6 cellular contexts compared by ENCODE assay signal in the genomic region with DNA sequence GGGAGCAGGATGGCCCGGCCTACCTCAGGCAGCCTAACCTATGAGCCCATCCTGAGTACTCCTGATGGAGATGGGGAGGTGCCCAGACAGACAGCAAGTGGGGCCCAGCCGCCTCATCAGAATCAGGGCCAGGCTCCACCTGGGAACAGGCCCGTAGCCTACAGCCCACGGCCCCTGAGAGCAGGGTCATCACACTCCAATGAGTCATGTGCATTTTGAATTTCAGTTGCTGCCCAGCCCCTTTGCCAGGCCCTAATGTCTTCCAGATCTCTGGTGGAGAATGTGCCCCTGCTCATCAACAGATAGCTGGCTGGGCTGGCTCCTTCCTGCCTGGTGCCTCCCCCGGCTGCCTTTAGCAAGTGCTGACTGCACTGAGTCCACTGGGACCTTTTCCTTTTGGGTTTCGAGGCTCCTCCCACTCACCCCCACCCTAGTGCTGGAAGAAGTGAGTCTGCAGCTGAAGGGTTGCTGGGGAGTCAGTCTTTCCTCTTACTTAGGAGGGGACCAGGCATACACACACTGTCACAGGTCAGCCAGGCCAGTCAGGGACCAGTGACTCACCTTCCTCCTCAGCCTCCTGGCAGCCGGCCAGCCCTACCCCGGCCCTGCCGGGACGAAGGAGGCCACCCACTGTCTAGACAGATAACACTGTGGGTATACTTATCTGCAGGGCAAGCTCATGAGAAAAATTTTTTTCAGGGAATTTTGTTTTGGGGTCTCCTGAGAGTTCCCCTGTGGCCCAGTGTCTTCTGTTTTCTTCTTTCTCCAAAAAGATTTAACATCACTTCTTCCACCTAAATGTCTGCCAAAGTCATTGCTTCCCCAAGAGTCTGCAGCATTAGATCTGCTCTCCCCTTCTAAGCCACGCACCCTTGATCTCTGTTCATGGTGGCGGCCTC. TPM values are rescaled to one million over a fixed set of nuclear protein-coding genes. Genes with fewer than 3 reads are reported as not detected.
A peak's percentile ranks its signal among the peaks of the same experiment; 100 is the strongest.
DNase-seq lines count a peak whose midpoint lies in the region; ATAC-seq and TF ChIP-seq lines count a peak whose summit lies in the region.

No MANE protein-coding gene starts in this region.

- H3K36me3 ChIP-seq in WERI-Rb-1 = peaks cover 9% of the 10 kb centered on the region

- H3K4me3 ChIP-seq in WERI-Rb-1 (ENCODE audit: low read depth, low read length) (no peak overlapping the region), fibroblast of the aortic adventitia (ENCODE audit: low read depth, low read length) (no peak overlapping the region)

- peak; percentile 59 for DNase-seq in WERI-Rb-1
- peak; percentile 85 for DNase-seq in fibroblast of the aortic adventitia (ENCODE audit: low read depth)
- DNase-seq in stimulated activated CD4-positive, alpha-beta T cell treated with anti-CD3 and anti-CD28 coated beads, Interleukin-2, amount 100 ng/mL, for 4 hours (ENCODE audit: low read depth) = peak; percentile 74
- DNase-seq in NCI-H187 (lab: John Stamatoyannopoulos, UW) = no peak

- TF ChIP-seq CTCF in WERI-Rb-1 (IDR thresholded peaks at IDR 0.05; ENCODE audit: low read depth, low read length) (no peak), fibroblast of the aortic adventitia (IDR thresholded peaks at IDR 0.05; ENCODE audit: insufficient read depth, low read length) (peak; percentile 5)

- H3K9me3 ChIP-seq in WERI-Rb-1 (ENCODE audit: severe bottlenecking) = no peaks in the 10 kb centered on the region

- H3K27me3 ChIP-seq in WERI-Rb-1 (ENCODE audit: insufficient read depth, low read depth, severe bottlenecking) = no peaks in the 10 kb centered on the region

- peak overlapping the region; percentile 24 for H3K27ac ChIP-seq in WERI-Rb-1

- ATAC-seq in HG03432 (IDR thresholded peaks at IDR 0.05; ENCODE audit: unreplicated experiment) = peak; percentile 64
- no peak for ATAC-seq in GM18502 (IDR thresholded peaks at IDR 0.05; ENCODE audit: poor library complexity, unreplicated experiment)

RNA-seq across cellular contexts. Expression of gene ASIC3, which starts 9.1 kb away (rescaled TPM):
- total RNA-seq in fibroblast of the aortic adventitia (ENCODE audit: low replicate concordance) = 0.18 TPM in 1 of 2 replicates, not detected in the other

RNA-seq across cellular contexts. Expression of gene ABCB8, which starts 10.9 kb away (rescaled TPM):
- 18.1 and 30.9 TPM in 2 replicates for total RNA-seq in fibroblast of the aortic adventitia (ENCODE audit: low replicate concordance)

RNA-seq across cellular contexts. Expression of gene ATG9B, which starts 14.9 kb away (rescaled TPM):
- under 0.01 and 0.98 TPM in 2 replicates for total RNA-seq in fibroblast of the aortic adventitia (ENCODE audit: low replicate concordance)

RNA-seq across cellular contexts. Expression of gene CDK5, which starts 18.5 kb away (rescaled TPM):
- 16.1 and 28.9 TPM in 2 replicates for total RNA-seq in fibroblast of the aortic adventitia (ENCODE audit: low replicate concordance)

RNA-seq across cellular contexts. Expression of gene SLC4A2, which starts 20.2 kb away (rescaled TPM):
- total RNA-seq in fibroblast of the aortic adventitia (ENCODE audit: low replicate concordance) = 39.7 and 65.4 TPM in 2 replicates

Comparison
In these comparisons a context has a peak if more than half of its experiments do, and no peak if none do; other contexts are left out.
1. DNase-seq: peak in WERI-Rb-1 (single experiment), fibroblast of the aortic adventitia (single experiment) and stimulated activated CD4-positive, alpha-beta T cell treated with anti-CD3 and anti-CD28 coated beads, Interleukin-2, amount 100 ng/mL, for 4 hours (single experiment); none in NCI-H187 (0 of 2).